ENCODE assay signal across 8 cellular contexts in the genomic region with DNA sequence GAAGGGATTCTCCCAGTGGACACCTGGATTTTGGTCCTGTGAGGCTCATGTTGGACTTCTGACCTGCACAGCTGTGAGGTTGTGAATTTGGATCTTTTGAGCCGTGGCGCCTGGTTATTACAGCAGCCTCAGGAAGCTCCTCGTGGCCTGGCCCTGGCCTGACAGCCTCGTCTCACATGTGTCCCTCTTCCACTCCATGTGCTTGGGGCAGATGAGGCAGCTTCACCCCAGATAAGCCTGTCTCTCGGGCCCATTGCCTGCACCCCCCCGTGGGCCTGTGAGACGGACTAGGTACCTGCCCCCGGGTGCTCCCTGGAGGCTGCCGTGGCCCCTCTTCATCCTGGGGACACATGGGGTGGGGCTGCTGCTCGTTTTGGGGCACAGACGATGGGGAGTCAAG.
"Had no signal": no experiment of that assay in that cellular context is flagged by ENCODE, and none has a peak within 500 bp of the region (broad histone marks: within the 10 kb centered on the region; RNA-seq: fewer than 3 reads in every experiment).

No MANE protein-coding gene starts in this region.

- H3K4me3 ChIP-seq: GM23248, HAP-1 had no signal

- H3K4me1 ChIP-seq: HAP-1 had no signal

- H3K27ac Mint-ChIP-seq: HFFc6 had no signal

- H3K27ac ChIP-seq: GM23248, HL-60 had no signal

- H3K27me3 Mint-ChIP-seq: IgD-negative memory B cell had no signal

- H3K4me3 Mint-ChIP-seq: HFFc6, IgD-negative memory B cell had no signal

- ATAC-seq: HCT116 had no signal

- DNase-seq: GM23248, GOT3, H7, HFFc6 had no signal

- H3K9ac ChIP-seq: GM23248 had no signal
